12 cellular contexts compared by ENCODE assay signal in genomic region chr16:56851671-56852400, GRCh38. TPM values are rescaled to one million over a fixed set of nuclear protein-coding genes. Genes with fewer than 3 reads are reported as not detected.
DNase-seq lines count a peak whose midpoint lies in the region; ATAC-seq and TF ChIP-seq lines count a peak whose summit lies in the region.
"Had no signal": no experiment of that assay in that cellular context is flagged by ENCODE, and none has a peak within 500 bp of the region (broad histone marks: within the 10 kb centered on the region; RNA-seq: fewer than 3 reads in every experiment).

No MANE protein-coding gene starts in this region.

- intact Hi-C loops in heart right ventricle (cut with DNase I), result loop anchor here in 1 of 10 donors (5.0 kb wide), 1 partner anchor 50 kb away; no protein-coding TSS in a partner anchor
- intact Hi-C loops in CD4-positive, alpha-beta T cell (cut with DNase I, micrococcal nuclease), result no loop called here

- H3K27me3 Mint-ChIP-seq in CD4-positive, alpha-beta T cell, result no peaks in the 10 kb centered on the region
- H3K27me3 Mint-ChIP-seq: CD4-positive, CD25-positive, alpha-beta regulatory T cell had no signal

- POLR2A ChIA-PET in RWPE1 (lab: Yijun Ruan, JAX; ENCODE audit: low non-redundant PET), result no interaction called here
- POLR2A ChIA-PET in CD4-positive, alpha-beta T cell (lab: Charles Lee), result no interaction called here

- no peaks in the 10 kb centered on the region for H3K27me3 ChIP-seq in cardiac muscle cell
- no peaks in the 10 kb centered on the region for H3K27me3 ChIP-seq in heart right ventricle
- no peaks in the 10 kb centered on the region for H3K27me3 ChIP-seq in CD4-positive, alpha-beta T cell (ENCODE audit: control insufficient read depth, insufficient read depth, low read length)
- H3K27me3 ChIP-seq: neutrophil had no signal

- TF ChIP-seq CTCF in cardiac muscle cell (IDR thresholded peaks at IDR 0.05; ENCODE audit: low read depth, low read length) (peak; percentile 62), heart right ventricle (IDR thresholded peaks at IDR 0.05) (no peak), RWPE1 (conservative IDR thresholded peaks at IDR 0.05; ENCODE audit: low read depth) (no peak), fibroblast of villous mesenchyme (IDR thresholded peaks at IDR 0.05; ENCODE audit: insufficient read depth, low read depth, low read length) (peak; percentile 70)
- no peak for TF ChIP-seq CTCF in CD4-positive, alpha-beta T cell (IDR thresholded peaks at IDR 0.05)

- no peak overlapping the region for H3K4me3 ChIP-seq in cardiac muscle cell
- no peak overlapping the region for H3K4me3 ChIP-seq in heart right ventricle
- no peak overlapping the region for H3K4me3 ChIP-seq in fibroblast of villous mesenchyme (ENCODE audit: low read depth, low read length)

- no peaks in the 10 kb centered on the region for H3K9me3 Mint-ChIP-seq in CD4-positive, alpha-beta T cell

- peaks cover 6% of the 10 kb centered on the region for H3K4me1 ChIP-seq in cardiac muscle cell (ENCODE audit: low read depth)
- H3K4me1 ChIP-seq in heart right ventricle, result peaks cover 0 to 28% (median 21%) of the 10 kb centered on the region in 9 donors

- H3K27ac Mint-ChIP-seq in CD4-positive, alpha-beta T cell, result no peak overlapping the region
- H3K27ac Mint-ChIP-seq: CD4-positive, CD25-positive, alpha-beta regulatory T cell had no signal

- ATAC-seq in heart right ventricle (no peak), GM21367 (IDR thresholded peaks at IDR 0.05; ENCODE audit: unreplicated experiment) (no peak)
- no peak for ATAC-seq in CD4-positive, alpha-beta T cell (ENCODE audit: poor library complexity)

- H3K4me1 Mint-ChIP-seq in CD4-positive, alpha-beta T cell (ENCODE audit: low read depth), result peaks cover 13% of the 10 kb centered on the region

- WGBS in heart right ventricle, 2 donors, result 70 to 72% methylated on average over 8 of the region's 8 CpGs

- H3K27ac ChIP-seq in cardiac muscle cell, result no peak overlapping the region
- no peak overlapping the region for H3K27ac ChIP-seq in heart right ventricle
- peak overlapping the region; percentile 45; the same call in 1 of the 2 replicates for H3K27ac ChIP-seq in RWPE1
- H3K27ac ChIP-seq in CD4-positive, alpha-beta T cell (ENCODE audit: low read depth, low read length), result no peak overlapping the region
- H3K27ac ChIP-seq: neutrophil had no signal

- H3K36me3 ChIP-seq in cardiac muscle cell (no peaks in the 10 kb centered on the region), heart right ventricle (no peaks in the 10 kb centered on the region)
- H3K36me3 ChIP-seq: neutrophil had no signal

- H3K4me3 Mint-ChIP-seq in CD4-positive, alpha-beta T cell, result no peak overlapping the region
- H3K4me3 Mint-ChIP-seq: CD4-positive, CD25-positive, alpha-beta regulatory T cell had no signal

- no peaks in the 10 kb centered on the region for H3K36me3 Mint-ChIP-seq in CD4-positive, alpha-beta T cell (ENCODE audit: low read depth)

- CTCF ChIA-PET in RWPE1 (lab: Yijun Ruan, JAX), result interaction anchor here (0.6 to 1.3 kb wide), 4 partner anchors 15 to 178 kb away, joined by 3 to 7 read pairs (median 3); no protein-coding TSS in a partner anchor
- CTCF ChIA-PET in CD4-positive, alpha-beta T cell (lab: Charles Lee), result no interaction called here

- DNase-seq in cardiac muscle cell (ENCODE audit: low read depth in 1 of 2, low spot score in 1 of 2) (peak in 1 of 2 donors; percentile 49), heart right ventricle (no peak), RWPE1 (ENCODE audit: low spot score) (no peak), fibroblast of villous mesenchyme (ENCODE audit: low read depth) (peak; percentile 49), NCI-H510A (lab: John Stamatoyannopoulos, UW) (no peak), NCI-H1436 treated with DMSO at 0.1 percent for 48 hours (lab: John Stamatoyannopoulos, UW) (no peak)
- DNase-seq in CD4-positive, alpha-beta T cell, result no peak
- DNase-seq: activated T-cell treated with anti-CD3 and anti-CD28 coated beads, Interleukin-2, amount 50 U/mL, for 48 hours had no signal

- H3K9me3 ChIP-seq in cardiac muscle cell (ENCODE audit: low read depth) (no peaks in the 10 kb centered on the region), heart right ventricle (no peaks in the 10 kb centered on the region)
- no peaks in the 10 kb centered on the region for H3K9me3 ChIP-seq in CD4-positive, alpha-beta T cell (ENCODE audit: control insufficient read depth, low read length)
- H3K9me3 ChIP-seq: neutrophil had no signal

RNA-seq across cellular contexts. Expression of gene SLC12A3, which starts 13.2 kb away (rescaled TPM):
- total RNA-seq in cardiac muscle cell (not detected in 2 replicates), heart right ventricle (not detected), fibroblast of villous mesenchyme (not detected in 2 replicates)
- polyA plus RNA-seq in cardiac muscle cell (not detected in 2 replicates), heart right ventricle (not detected)
- not detected for total RNA-seq in CD4-positive, alpha-beta T cell
- total RNA-seq: CD4-positive, CD25-positive, alpha-beta regulatory T cell; RPMI7951 had no signal
- polyA plus RNA-seq: CD4-positive, CD25-positive, alpha-beta regulatory T cell had no signal

Comparison
In these comparisons a context has a peak if more than half of its experiments do, and no peak if none do; other contexts are left out.
1. CTCF ChIP-seq: peak in cardiac muscle cell (single experiment) and fibroblast of villous mesenchyme (single experiment); none in heart right ventricle (0 of 9), RWPE1 (single experiment) and CD4-positive, alpha-beta T cell (single experiment).